Comparison of ENCODE assay signal across 9 cellular contexts in the genomic region with DNA sequence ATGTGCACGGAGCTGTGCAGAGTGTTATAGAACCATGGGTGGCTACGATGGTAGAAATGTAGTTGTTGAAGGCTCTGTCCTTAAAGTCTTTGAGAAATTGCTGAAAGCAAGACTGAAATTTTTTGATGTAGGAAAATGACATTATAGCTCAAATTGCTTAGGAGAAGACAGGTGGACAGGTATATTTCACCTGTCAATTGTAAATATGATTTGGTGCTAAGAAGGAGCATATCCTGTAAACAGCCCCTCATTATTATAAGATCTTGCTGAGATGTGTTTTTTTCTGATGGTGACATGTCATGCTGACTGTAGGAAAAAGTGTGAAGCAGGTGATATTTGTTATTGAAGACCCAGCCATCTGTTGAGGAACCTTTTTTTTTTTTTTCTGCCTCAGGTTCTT.
"Had no signal": no experiment of that assay in that cellular context is flagged by ENCODE, and none has a peak within 500 bp of the region (broad histone marks: within the 10 kb centered on the region; RNA-seq: fewer than 3 reads in every experiment).

No MANE protein-coding gene starts in this region.

- H3K9me3 ChIP-seq: HAP-1 had no signal

- H3K27ac ChIP-seq: HL-60 had no signal

- H3K36me3 ChIP-seq: HAP-1 had no signal

- FAIRE-seq: H1, HepG2 had no signal

- ATAC-seq: GM23338, HCT116, HepG2 had no signal

- DNase-seq: H7, HFFc6, KBM-7 had no signal

- H3K4me3 ChIP-seq: GM23338, HAP-1 had no signal

- H2AFZ ChIP-seq: GM23338 had no signal

- H3K4me1 ChIP-seq: HAP-1 had no signal

- H3K4me2 ChIP-seq: GM23338 had no signal
